Comparison of ENCODE assay signal across 1 cellular context in the genomic region with DNA sequence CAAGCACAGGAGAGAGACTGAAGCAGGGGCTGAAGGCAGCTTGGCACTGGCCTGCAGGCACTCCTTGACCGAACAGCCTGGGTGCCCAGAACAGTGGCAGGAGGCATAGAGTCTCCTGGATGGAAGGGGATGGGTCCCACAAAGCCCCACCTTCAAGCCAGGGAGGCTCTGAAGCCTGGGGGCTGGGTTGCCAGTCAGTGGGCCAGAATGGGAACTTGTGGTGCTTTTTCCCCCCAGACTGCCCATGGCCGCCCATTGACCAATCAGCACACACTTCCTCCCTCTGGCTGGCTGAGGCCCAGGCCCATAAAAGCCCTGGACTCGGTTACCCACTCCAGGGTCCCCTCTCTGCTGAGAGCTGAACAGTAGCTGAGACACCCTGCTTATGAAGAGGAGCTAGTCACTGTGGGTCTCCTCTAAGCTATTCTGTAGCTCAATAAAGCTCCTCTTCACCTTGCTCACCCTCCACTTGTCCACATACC.
TF ChIP-seq lines count a peak whose summit lies in the region.

No MANE protein-coding gene starts in this region.

TF ChIP-seq in GM12878, 131 proteins besides CTCF, POLR2A, EP300 and RAD21 (continued from another document):
- TF ChIP-seq ZNF274 (IDR thresholded peaks at IDR 0.05; ENCODE audit: insufficient read depth, insufficient read length), result no peak
- TF ChIP-seq, protein P1, sequence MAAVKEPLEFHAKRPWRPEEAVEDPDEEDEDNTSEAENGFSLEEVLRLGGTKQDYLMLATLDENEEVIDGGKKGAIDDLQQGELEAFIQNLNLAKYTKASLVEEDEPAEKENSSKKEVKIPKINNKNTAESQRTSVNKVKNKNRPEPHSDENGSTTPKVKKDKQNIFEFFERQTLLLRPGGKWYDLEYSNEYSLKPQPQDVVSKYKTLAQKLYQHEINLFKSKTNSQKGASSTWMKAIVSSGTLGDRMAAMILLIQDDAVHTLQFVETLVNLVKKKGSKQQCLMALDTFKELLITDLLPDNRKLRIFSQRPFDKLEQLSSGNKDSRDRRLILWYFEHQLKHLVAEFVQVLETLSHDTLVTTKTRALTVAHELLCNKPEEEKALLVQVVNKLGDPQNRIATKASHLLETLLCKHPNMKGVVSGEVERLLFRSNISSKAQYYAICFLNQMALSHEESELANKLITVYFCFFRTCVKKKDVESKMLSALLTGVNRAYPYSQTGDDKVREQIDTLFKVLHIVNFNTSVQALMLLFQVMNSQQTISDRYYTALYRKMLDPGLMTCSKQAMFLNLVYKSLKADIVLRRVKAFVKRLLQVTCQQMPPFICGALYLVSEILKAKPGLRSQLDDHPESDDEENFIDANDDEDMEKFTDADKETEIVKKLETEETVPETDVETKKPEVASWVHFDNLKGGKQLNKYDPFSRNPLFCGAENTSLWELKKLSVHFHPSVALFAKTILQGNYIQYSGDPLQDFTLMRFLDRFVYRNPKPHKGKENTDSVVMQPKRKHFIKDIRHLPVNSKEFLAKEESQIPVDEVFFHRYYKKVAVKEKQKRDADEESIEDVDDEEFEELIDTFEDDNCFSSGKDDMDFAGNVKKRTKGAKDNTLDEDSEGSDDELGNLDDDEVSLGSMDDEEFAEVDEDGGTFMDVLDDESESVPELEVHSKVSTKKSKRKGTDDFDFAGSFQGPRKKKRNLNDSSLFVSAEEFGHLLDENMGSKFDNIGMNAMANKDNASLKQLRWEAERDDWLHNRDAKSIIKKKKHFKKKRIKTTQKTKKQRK (IDR thresholded peaks at IDR 0.05; ENCODE audit: low read depth, low read length), result no peak
- TF ChIP-seq, protein P2, sequence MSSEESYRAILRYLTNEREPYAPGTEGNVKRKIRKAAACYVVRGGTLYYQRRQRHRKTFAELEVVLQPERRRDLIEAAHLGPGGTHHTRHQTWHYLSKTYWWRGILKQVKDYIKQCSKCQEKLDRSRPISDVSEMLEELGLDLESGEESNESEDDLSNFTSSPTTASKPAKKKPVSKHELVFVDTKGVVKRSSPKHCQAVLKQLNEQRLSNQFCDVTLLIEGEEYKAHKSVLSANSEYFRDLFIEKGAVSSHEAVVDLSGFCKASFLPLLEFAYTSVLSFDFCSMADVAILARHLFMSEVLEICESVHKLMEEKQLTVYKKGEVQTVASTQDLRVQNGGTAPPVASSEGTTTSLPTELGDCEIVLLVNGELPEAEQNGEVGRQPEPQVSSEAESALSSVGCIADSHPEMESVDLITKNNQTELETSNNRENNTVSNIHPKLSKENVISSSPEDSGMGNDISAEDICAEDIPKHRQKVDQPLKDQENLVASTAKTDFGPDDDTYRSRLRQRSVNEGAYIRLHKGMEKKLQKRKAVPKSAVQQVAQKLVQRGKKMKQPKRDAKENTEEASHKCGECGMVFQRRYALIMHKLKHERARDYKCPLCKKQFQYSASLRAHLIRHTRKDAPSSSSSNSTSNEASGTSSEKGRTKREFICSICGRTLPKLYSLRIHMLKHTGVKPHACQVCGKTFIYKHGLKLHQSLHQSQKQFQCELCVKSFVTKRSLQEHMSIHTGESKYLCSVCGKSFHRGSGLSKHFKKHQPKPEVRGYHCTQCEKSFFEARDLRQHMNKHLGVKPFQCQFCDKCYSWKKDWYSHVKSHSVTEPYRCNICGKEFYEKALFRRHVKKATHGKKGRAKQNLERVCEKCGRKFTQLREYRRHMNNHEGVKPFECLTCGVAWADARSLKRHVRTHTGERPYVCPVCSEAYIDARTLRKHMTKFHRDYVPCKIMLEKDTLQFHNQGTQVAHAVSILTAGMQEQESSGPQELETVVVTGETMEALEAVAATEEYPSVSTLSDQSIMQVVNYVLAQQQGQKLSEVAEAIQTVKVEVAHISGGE (CRISPR knock-in tag; IDR thresholded peaks at IDR 0.05), result no peak
- TF ChIP-seq PAX8 (IDR thresholded peaks at IDR 0.05), result no peak
- TF ChIP-seq, protein P3, sequence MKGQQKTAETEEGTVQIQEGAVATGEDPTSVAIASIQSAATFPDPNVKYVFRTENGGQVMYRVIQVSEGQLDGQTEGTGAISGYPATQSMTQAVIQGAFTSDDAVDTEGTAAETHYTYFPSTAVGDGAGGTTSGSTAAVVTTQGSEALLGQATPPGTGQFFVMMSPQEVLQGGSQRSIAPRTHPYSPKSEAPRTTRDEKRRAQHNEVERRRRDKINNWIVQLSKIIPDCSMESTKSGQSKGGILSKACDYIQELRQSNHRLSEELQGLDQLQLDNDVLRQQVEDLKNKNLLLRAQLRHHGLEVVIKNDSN (IDR thresholded peaks at IDR 0.05; ENCODE audit: borderline replicate concordance, extremely low read length, insufficient read depth, low read depth, low read length), result no peak
